In the genomic region with DNA sequence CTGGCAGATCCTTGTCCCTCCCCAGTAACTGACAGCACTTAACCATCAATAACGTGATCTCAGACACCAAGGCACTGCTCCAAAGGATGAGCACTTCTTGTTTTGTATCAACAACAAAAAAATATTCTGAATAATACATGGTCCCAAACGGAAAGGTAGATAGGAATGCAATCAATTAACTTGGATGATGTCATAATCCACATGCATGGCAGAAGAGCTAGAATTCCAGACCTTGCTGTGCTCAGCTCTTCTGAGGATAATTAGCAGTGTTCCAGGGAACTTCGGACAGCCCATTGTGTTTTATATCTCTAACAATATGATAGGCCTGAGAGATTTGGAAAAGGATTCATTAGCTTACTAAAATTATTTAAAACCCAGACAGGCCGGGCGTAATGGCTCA, we compare ENCODE assay signal across 22 cellular contexts.
DNase-seq lines count a peak whose midpoint lies in the region; TF ChIP-seq lines count a peak whose summit lies in the region.
"Had no signal": no experiment of that assay in that cellular context is flagged by ENCODE, and none has a peak within 500 bp of the region (broad histone marks: within the 10 kb centered on the region; RNA-seq: fewer than 3 reads in every experiment).

No MANE protein-coding gene starts in this region.

- H3K27ac ChIP-seq in HEK293 (ENCODE audit: extremely low read depth, low read depth, low read length) (no peak overlapping the region), Karpas-422 (ENCODE audit: low read length) (no peak overlapping the region), OCI-LY7 (ENCODE audit: low read depth, low read length, poor library complexity, severe bottlenecking) (no peak overlapping the region)
- H3K27ac ChIP-seq: BLaER1 had no signal

- intact Hi-C loops in OCI-LY7 (cut with micrococcal nuclease; ENCODE audit: unreplicated experiment) = loop anchor here (10.0 kb wide), 1 partner anchor 253 kb away; no protein-coding TSS in a partner anchor

- H2AFZ ChIP-seq in Karpas-422 (ENCODE audit: low read length) (peak overlapping the region; percentile 3; the same call in 1 of the 2 replicates), OCI-LY7 (ENCODE audit: low read length) (peak overlapping the region; percentile 52; the same call in 1 of the 2 replicates)

- no peaks in the 10 kb centered on the region for H3K4me1 ChIP-seq in HEK293 (ENCODE audit: control insufficient read depth, insufficient read depth, low read length)
- peaks cover 39% of the 10 kb centered on the region for H3K4me1 ChIP-seq in Karpas-422 (ENCODE audit: low read length)
- peaks cover 30% of the 10 kb centered on the region for H3K4me1 ChIP-seq in OCI-LY7 (ENCODE audit: insufficient read depth, low read length, poor library complexity, severe bottlenecking)
- H3K4me1 ChIP-seq: BE2C, BLaER1 had no signal

- no peaks in the 10 kb centered on the region for H3K27me3 ChIP-seq in Karpas-422 (ENCODE audit: low read length)
- H3K27me3 ChIP-seq: BE2C, BLaER1 had no signal

- POLR2A ChIA-PET in HEK293 (lab: Yijun Ruan, JAX) = no interaction called here
- POLR2A ChIA-PET in OCI-LY7 (lab: Charles Lee) = interaction anchor here (0.5 to 1.2 kb wide), 4 partner anchors 11 to 978 kb away, joined by 3 to 6 read pairs (median 3); no protein-coding TSS in a partner anchor

- DNase-seq in Karpas-422 (no peak), OCI-LY7 (ENCODE audit: low spot score) (no peak), NCI-H1092 (lab: John Stamatoyannopoulos, UW) (no peak), NCI-H446 treated with DMSO at 0.1 percent for 48 hours (lab: John Stamatoyannopoulos, UW) (no peak), NCI-H2227 treated with DMSO at 0.1 percent for 48 hours (lab: John Stamatoyannopoulos, UW) (no peak)
- DNase-seq: 8988T; ACHN; BE2C; C1 segment of cervical spinal cord; CD4-positive, alpha-beta memory T cell; CD4-positive, CD25-positive, alpha-beta regulatory T cell; CD8-positive, alpha-beta memory T cell; COR-L47; DMS 273 treated with DMSO at 0.1 percent for 48 hours; DMS153; DMS79; DND-41; EL; GDM1 had no signal

- H3K36me3 ChIP-seq in HEK293 (ENCODE audit: control insufficient read depth in 2 of 2, insufficient read depth in 1 of 2, low read length in 2 of 2) (no peaks in the 10 kb centered on the region), Karpas-422 (ENCODE audit: insufficient read depth, low read length) (no peaks in the 10 kb centered on the region), OCI-LY7 (ENCODE audit: insufficient read depth, low read length) (no peaks in the 10 kb centered on the region)
- H3K36me3 ChIP-seq: BE2C, BLaER1 had no signal

- no peak overlapping the region for H3K4me2 ChIP-seq in Karpas-422 (ENCODE audit: low read depth, low read length, poor library complexity, severe bottlenecking)
- 0 out of 2 replicates have a peak overlapping the region, but pooled peaks have one; percentile 18 for H3K4me2 ChIP-seq in OCI-LY7 (ENCODE audit: low read length)
- H3K4me2 ChIP-seq: BLaER1 had no signal

- CTCF ChIA-PET in HEK293 (lab: Yijun Ruan, JAX) (interaction anchor here (0.8 to 2.3 kb wide), 9 partner anchors 10 to 614 kb away, joined by 3 to 17 read pairs (median 4); a partner anchor contains a TSS), OCI-LY7 (lab: Charles Lee; ENCODE audit: unreplicated experiment) (no interaction called here)

- no peaks in the 10 kb centered on the region for H4K20me1 ChIP-seq in Karpas-422 (ENCODE audit: insufficient read depth, low read depth, low read length)
- H4K20me1 ChIP-seq in OCI-LY7 (ENCODE audit: insufficient read depth, low read length) = no peaks in the 10 kb centered on the region
- H4K20me1 ChIP-seq: BLaER1 had no signal

- H3K9me2 ChIP-seq in Karpas-422 (replicated peaks; ENCODE audit: insufficient read depth, low read length) = no peaks in the 10 kb centered on the region
- H3K9me2 ChIP-seq in OCI-LY7 (ENCODE audit: insufficient read depth, low read length) = no peaks in the 10 kb centered on the region

- no peaks in the 10 kb centered on the region for H3K9me3 ChIP-seq in HEK293 (ENCODE audit: control insufficient read depth, insufficient read depth, low read depth, low read length)
- H3K9me3 ChIP-seq in Karpas-422 (ENCODE audit: low read length) = no peaks in the 10 kb centered on the region
- H3K9me3 ChIP-seq in OCI-LY7 (ENCODE audit: low read length) = no peaks in the 10 kb centered on the region
- H3K9me3 ChIP-seq: BE2C, BLaER1 had no signal

- BruUV-seq in OCI-LY7 (replicated peaks; lab: Mats Ljungman, UMichigan) = no TSS peak

- TF ChIP-seq CTCF in HEK293 (tag by site-specific recombination; IDR thresholded peaks at IDR 0.05) = no peak
- TF ChIP-seq CTCF in OCI-LY7 (conservative IDR thresholded peaks at IDR 0.05; ENCODE audit: low read length) = no peak

- H3K9ac ChIP-seq in Karpas-422 (ENCODE audit: low read length) = no peak overlapping the region
- H3K9ac ChIP-seq: BLaER1 had no signal

- H3K79me2 ChIP-seq in Karpas-422 (ENCODE audit: low read length) = no peaks in the 10 kb centered on the region
- H3K79me2 ChIP-seq in OCI-LY7 (ENCODE audit: insufficient read depth, low read depth, low read length) = no peaks in the 10 kb centered on the region

- no peak overlapping the region for H3K4me3 ChIP-seq in HEK293 (ENCODE audit: low read depth, low read length)
- H3K4me3 ChIP-seq in Karpas-422 (ENCODE audit: low read length) = no peak overlapping the region
- H3K4me3 ChIP-seq in OCI-LY7 (ENCODE audit: low read depth, low read length, poor library complexity, severe bottlenecking) = no peak overlapping the region
- H3K4me3 ChIP-seq: BLaER1, GM12878 had no signal

TF ChIP-seq in HEK293, 187 proteins besides CTCF, POLR2A, EP300 and RAD21:
- TF ChIP-seq, protein P1, sequence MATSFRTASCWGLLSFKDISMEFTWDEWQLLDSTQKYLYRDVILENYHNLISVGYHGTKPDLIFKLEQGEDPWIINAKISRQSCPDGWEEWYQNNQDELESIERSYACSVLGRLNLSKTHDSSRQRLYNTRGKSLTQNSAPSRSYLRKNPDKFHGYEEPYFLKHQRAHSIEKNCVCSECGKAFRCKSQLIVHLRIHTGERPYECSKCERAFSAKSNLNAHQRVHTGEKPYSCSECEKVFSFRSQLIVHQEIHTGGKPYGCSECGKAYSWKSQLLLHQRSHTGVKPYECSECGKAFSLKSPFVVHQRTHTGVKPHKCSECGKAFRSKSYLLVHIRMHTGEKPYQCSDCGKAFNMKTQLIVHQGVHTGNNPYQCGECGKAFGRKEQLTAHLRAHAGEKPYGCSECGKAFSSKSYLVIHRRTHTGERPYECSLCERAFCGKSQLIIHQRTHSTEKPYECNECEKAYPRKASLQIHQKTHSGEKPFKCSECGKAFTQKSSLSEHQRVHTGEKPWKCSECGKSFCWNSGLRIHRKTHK (tag by site-specific recombination; IDR thresholded peaks at IDR 0.05) = no peak
- TF ChIP-seq, protein P2, sequence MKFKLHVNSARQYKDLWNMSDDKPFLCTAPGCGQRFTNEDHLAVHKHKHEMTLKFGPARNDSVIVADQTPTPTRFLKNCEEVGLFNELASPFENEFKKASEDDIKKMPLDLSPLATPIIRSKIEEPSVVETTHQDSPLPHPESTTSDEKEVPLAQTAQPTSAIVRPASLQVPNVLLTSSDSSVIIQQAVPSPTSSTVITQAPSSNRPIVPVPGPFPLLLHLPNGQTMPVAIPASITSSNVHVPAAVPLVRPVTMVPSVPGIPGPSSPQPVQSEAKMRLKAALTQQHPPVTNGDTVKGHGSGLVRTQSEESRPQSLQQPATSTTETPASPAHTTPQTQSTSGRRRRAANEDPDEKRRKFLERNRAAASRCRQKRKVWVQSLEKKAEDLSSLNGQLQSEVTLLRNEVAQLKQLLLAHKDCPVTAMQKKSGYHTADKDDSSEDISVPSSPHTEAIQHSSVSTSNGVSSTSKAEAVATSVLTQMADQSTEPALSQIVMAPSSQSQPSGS (tag by site-specific recombination; IDR thresholded peaks at IDR 0.05; ENCODE audit: low read depth) = peak; percentile 49; the same call in 1 of the 2 replicates
